ENCODE assay signal across 22 cellular contexts in the genomic region with DNA sequence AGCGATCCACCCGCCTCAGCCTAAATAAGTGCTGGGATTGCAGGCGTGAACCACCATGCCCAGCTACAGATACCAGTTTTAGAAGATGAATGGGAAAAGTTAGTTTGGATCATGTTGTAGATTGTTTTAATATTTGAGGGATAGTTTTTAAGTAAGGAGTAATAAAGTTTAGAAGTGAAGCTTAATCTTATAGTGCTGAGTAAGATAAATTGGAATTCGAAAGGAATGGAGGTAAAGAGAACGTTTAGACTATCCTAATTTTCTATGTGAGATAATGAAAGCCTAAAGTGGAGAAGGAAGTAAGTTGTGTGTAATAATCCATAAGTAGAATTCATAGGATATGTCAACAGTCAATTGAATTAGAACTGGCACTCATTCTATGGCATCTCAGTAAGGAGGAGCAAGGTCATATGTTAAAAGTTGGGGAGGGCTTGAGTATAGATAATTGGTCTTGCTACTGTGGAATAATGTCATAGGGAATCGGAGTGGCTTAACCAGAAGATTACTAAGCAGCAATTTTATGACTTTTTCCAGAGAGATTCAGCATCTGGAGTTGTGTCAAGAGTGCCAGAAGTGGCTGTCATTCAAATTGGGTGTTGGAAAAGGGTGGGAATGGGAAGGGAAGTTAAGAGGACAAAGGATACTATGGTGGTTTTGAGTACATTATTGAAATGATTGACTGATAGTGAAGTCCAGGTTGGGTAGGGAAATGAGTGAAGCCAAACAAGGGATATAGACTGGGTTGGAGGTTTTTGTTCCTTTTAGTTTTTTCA.
"Had no signal": no experiment of that assay in that cellular context is flagged by ENCODE, and none has a peak within 500 bp of the region (broad histone marks: within the 10 kb centered on the region; RNA-seq: fewer than 3 reads in every experiment).

No MANE protein-coding gene starts in this region.

- H3K4me3 ChIP-seq: adrenal gland, ascending aorta, lower lobe of right lung, ovary, prostate gland, skin epidermis, tibial artery had no signal

- FAIRE-seq: kidney had no signal

- H3K27me3 ChIP-seq: adrenal gland, ascending aorta, foreskin keratinocyte, ovary, tibial artery had no signal

- DNase-seq: activated gamma-delta T cell treated with Interleukin-2 at 50 U/mL for 16 hours; activated T-cell treated with anti-CD3 and anti-CD28 coated beads, Interleukin-2, amount 50 U/mL, for 1 hour; adrenal gland; central memory CD4-positive, alpha-beta T cell; dermis blood vessel endothelial cell; effector CD8-positive, alpha-beta T cell; erythroblast; foreskin keratinocyte; kidney; lower lobe of right lung; natural killer cell; ovary; stimulated activated CD4-positive, alpha-beta T cell treated with anti-CD3 and anti-CD28 coated beads, Interleukin-1b, Interleukin-23, amount 100 ng/mL, for 48 hours; stimulated activated naive CD8-positive, alpha-beta T cell treated with anti-CD3 and anti-CD28 coated beads, Interleukin-15, amount 100 ng/mL, for 72 hours; T1000; tibial artery had no signal

- ATAC-seq: foreskin keratinocyte; left lobe of liver; lower lobe of right lung; natural killer cell; stimulated activated effector memory CD8-positive, alpha-beta T cell treated with anti-CD3 and anti-CD28 coated beads, Interleukin-12 subunit alpha, Interleukin-12 subunit beta, amount 100 ng/mL, for 72 hours; stimulated activated naive CD8-positive, alpha-beta T cell treated with anti-CD3 and anti-CD28 coated beads, Interleukin-15, amount 100 ng/mL, for 72 hours; WTC11 had no signal

- H3K36me3 ChIP-seq: ovary had no signal

- H3K4me1 ChIP-seq: foreskin keratinocyte, prostate gland had no signal

- H3K9me3 ChIP-seq: adrenal gland, ascending aorta, lower lobe of right lung, ovary, prostate gland, tibial artery had no signal
